25 cellular contexts compared by ENCODE assay signal in the genomic region with DNA sequence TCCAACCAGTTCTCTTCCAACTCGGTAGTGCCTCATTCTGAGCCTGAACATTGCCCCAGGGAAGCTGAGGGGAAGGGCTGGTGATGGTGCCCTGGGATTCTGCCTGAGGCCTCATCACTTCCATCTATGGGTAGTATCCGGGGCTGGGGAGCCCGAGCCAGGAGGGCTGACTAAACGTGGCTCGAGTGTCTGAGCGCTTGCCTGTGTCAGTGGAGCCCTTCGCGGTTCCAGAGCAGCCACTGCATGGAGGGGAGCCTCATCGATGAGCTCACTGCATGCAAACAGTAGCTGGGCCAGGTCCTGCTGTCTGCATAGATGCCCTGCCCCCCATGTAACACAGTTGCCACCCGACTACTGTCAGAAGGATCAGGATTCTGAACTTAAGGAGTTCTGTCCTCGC.
DNase-seq lines count a peak whose midpoint lies in the region; TF ChIP-seq lines count a peak whose summit lies in the region.
"Had no signal": no experiment of that assay in that cellular context is flagged by ENCODE, and none has a peak within 500 bp of the region (broad histone marks: within the 10 kb centered on the region; RNA-seq: fewer than 3 reads in every experiment).

No MANE protein-coding gene starts in this region.

- WGBS in endodermal cell (ENCODE audit: insufficient coverage in 1 of 2, insufficient read length in 1 of 2), 2 experiments = 92 to 94% methylated on average over 9 to 11 of the region's 11 CpGs

- H3K27ac Mint-ChIP-seq in endodermal cell = no peak overlapping the region
- H3K27ac Mint-ChIP-seq: activated B cell treated with CpG ODN at 0.5 μM for 24 hours; activated CD4-positive, alpha-beta memory T cell treated with anti-CD3 and anti-CD28 coated beads for 36 hours; mesothelial cell of epicardium; natural killer cell; T-helper 2 cell treated with Interferon-gamma antibody and Interleukin-4, amounts not matched to agents 5 μg/mL and 100 μg/mL, for 36 hours; type B pancreatic cell had no signal

- H3K9me2 ChIP-seq in PC-9 (ENCODE audit: insufficient read depth) = no peaks in the 10 kb centered on the region

- in situ Hi-C loops in KBM-7 (cut with MboI; ENCODE audit: low pct_unique_long_range_greater_than_20kb, low sequenced_read_pairs) = no loop called here

- CTCF ChIA-PET in PC-9 (lab: Charles Lee) = no interaction called here

- POLR2A ChIA-PET in PC-9 (lab: Charles Lee; ENCODE audit: unreplicated experiment) = no interaction called here

- no peaks in the 10 kb centered on the region for H3K27me3 Mint-ChIP-seq in endodermal cell (ENCODE audit: insufficient read depth)

- H3K9me3 ChIP-seq in endodermal cell (ENCODE audit: control insufficient read depth, low read length) (no peaks in the 10 kb centered on the region), PC-9 (ENCODE audit: insufficient read depth, low read depth) (no peaks in the 10 kb centered on the region)
- H3K9me3 ChIP-seq: HAP-1, stomach had no signal

- intact Hi-C loops in PC-9 (cut with micrococcal nuclease; ENCODE audit: unreplicated experiment) = loop anchor here (5.0 kb wide), 1 partner anchor 128 kb away; the partner anchor contains the start of gene GLI2

- H3K4me2 ChIP-seq in PC-9 = no peak overlapping the region

- H3K36me3 Mint-ChIP-seq in endodermal cell (ENCODE audit: low read depth) = no peaks in the 10 kb centered on the region
- H3K36me3 Mint-ChIP-seq: activated CD4-positive, alpha-beta memory T cell treated with anti-CD3 and anti-CD28 coated beads for 36 hours; natural killer cell; type B pancreatic cell had no signal

- no peak overlapping the region for H3K4me3 Mint-ChIP-seq in endodermal cell
- H3K4me3 Mint-ChIP-seq: activated B cell treated with CpG ODN at 0.5 μM for 24 hours; activated CD4-positive, alpha-beta memory T cell treated with anti-CD3 and anti-CD28 coated beads for 36 hours; mesothelial cell of epicardium; natural killer cell; T-helper 2 cell treated with Interferon-gamma antibody and Interleukin-4, amounts not matched to agents 5 μg/mL and 100 μg/mL, for 36 hours; type B pancreatic cell had no signal

- no peaks in the 10 kb centered on the region for H3F3A ChIP-seq in PC-9 (ENCODE audit: insufficient read depth, low read depth)

- H3K4me1 ChIP-seq in endodermal cell (ENCODE audit: control insufficient read depth, insufficient read depth, low read length) (no peaks in the 10 kb centered on the region), rectal smooth muscle tissue (ENCODE audit: control insufficient read depth, insufficient read depth, low read length) (peaks cover 9% of the 10 kb centered on the region), PC-9 (replicated peaks; ENCODE audit: insufficient read depth) (peaks cover 9% of the 10 kb centered on the region; the same call in 1 of the 2 replicates)
- H3K4me1 ChIP-seq: HAP-1 had no signal

- H3K4me1 Mint-ChIP-seq in endodermal cell = peaks cover 21% of the 10 kb centered on the region
- H3K4me1 Mint-ChIP-seq: activated B cell treated with CpG ODN at 0.5 μM for 24 hours, natural killer cell had no signal

- H3K9ac ChIP-seq in endodermal cell (ENCODE audit: extremely low read depth, low read length, poor library complexity, severe bottlenecking) = no peak overlapping the region
- no peak overlapping the region for H3K9ac ChIP-seq in rectal smooth muscle tissue (ENCODE audit: low read length)

- BruUV-seq in PC-9 (replicated peaks; lab: Mats Ljungman, UMichigan) = no TSS peak

- DNase-seq in Daoy (ENCODE audit: low read depth) (peak; percentile 61), HT1080 (ENCODE audit: low read depth) (peak; percentile 56), endodermal cell (peak; percentile 44), PC-9 (no peak), KBM-7 (no peak), COLO829 (ENCODE audit: low spot score) (no peak)
- no peak for DNase-seq in stimulated activated CD4-positive, alpha-beta T cell treated with anti-CD3 and anti-CD28 coated beads, Interleukin-1b, Interleukin-23, amount 100 ng/mL, for 48 hours
- DNase-seq: activated B cell treated with CpG ODN at 0.5 μM for 24 hours; activated CD4-positive, alpha-beta memory T cell treated with anti-CD3 and anti-CD28 coated beads for 36 hours; activated gamma-delta T cell; cortex of kidney; head of caudate nucleus; KG1; left colon; natural killer cell; NCI-H1694 treated with DMSO at 0.1 percent for 48 hours; NCI-H2171 treated with DMSO at 0.1 percent for 48 hours; NCI-H524 treated with DMSO at 0.1 percent for 48 hours; stomach had no signal

- no peaks in the 10 kb centered on the region for H3K9me3 Mint-ChIP-seq in endodermal cell
- H3K9me3 Mint-ChIP-seq: activated B cell treated with CpG ODN at 0.5 μM for 24 hours; activated CD4-positive, alpha-beta memory T cell treated with anti-CD3 and anti-CD28 coated beads for 36 hours; mesothelial cell of epicardium; natural killer cell; T-helper 2 cell treated with Interferon-gamma antibody and Interleukin-4, amounts not matched to agents 5 μg/mL and 100 μg/mL, for 36 hours; type B pancreatic cell had no signal

- H3K79me2 ChIP-seq in PC-9 (ENCODE audit: low read depth) = no peaks in the 10 kb centered on the region

- no peaks in the 10 kb centered on the region for H3K36me3 ChIP-seq in endodermal cell (ENCODE audit: control insufficient read depth, insufficient read depth, low read length)
- no peaks in the 10 kb centered on the region for H3K36me3 ChIP-seq in rectal smooth muscle tissue (ENCODE audit: control insufficient read depth, insufficient read depth, low read length)
- no peaks in the 10 kb centered on the region for H3K36me3 ChIP-seq in PC-9 (ENCODE audit: low read depth)
- H3K36me3 ChIP-seq: HAP-1, stomach had no signal

- H2AFZ ChIP-seq in PC-9 = no peak overlapping the region

- H3K27ac ChIP-seq in endodermal cell (ENCODE audit: low read depth, low read length) (no peak overlapping the region), rectal smooth muscle tissue (ENCODE audit: low read depth, low read length) (peak overlapping the region; percentile 21), PC-9 (no peak overlapping the region)
- H3K27ac ChIP-seq: C4-2B, stomach had no signal

- no peaks in the 10 kb centered on the region for H3K27me3 ChIP-seq in endodermal cell (ENCODE audit: control insufficient read depth, insufficient read depth, low read length, poor library complexity, severe bottlenecking)
- H3K27me3 ChIP-seq in rectal smooth muscle tissue (ENCODE audit: control insufficient read depth, insufficient read depth, low read length) = no peaks in the 10 kb centered on the region
- peaks cover 27% of the 10 kb centered on the region for H3K27me3 ChIP-seq in PC-9 (ENCODE audit: insufficient read depth, low read depth)

- TF ChIP-seq CTCF in endodermal cell (conservative IDR thresholded peaks at IDR 0.05) (no peak), PC-9 (conservative IDR thresholded peaks at IDR 0.05) (no peak)

- H4K20me1 ChIP-seq in PC-9 (ENCODE audit: insufficient read depth) = no peaks in the 10 kb centered on the region

- H3K4me3 ChIP-seq in endodermal cell (ENCODE audit: low read length) (no peak overlapping the region), rectal smooth muscle tissue (ENCODE audit: low read length) (no peak overlapping the region), PC-9 (no peak overlapping the region)
- H3K4me3 ChIP-seq: HAP-1, stomach had no signal

Comparison
In these comparisons a context has a peak if more than half of its experiments do, and no peak if none do; other contexts are left out.
1. DNase-seq: peak in Daoy (single experiment), HT1080 (single experiment) and endodermal cell (single experiment); none in PC-9 (0 of 2), KBM-7 (single experiment), COLO829 (single experiment) and stimulated activated CD4-positive, alpha-beta T cell treated with anti-CD3 and anti-CD28 coated beads, Interleukin-1b, Interleukin-23, amount 100 ng/mL, for 48 hours (single experiment).